ENCODE assay signal across 1 cellular context in genomic region chr19:17473041-17473440, GRCh38.
TF ChIP-seq lines count a peak whose summit lies in the region.

No MANE protein-coding gene starts in this region.

TF ChIP-seq in K562, 482 proteins besides CTCF, POLR2A, EP300 and RAD21 (continues in another document):
- TF ChIP-seq JUND (IDR thresholded peaks at IDR 0.05; ENCODE audit: borderline replicate concordance, low read depth, low read length): peak; percentile 99
- TF ChIP-seq JUND (tag; IDR thresholded peaks at IDR 0.05; ENCODE audit: borderline replicate concordance, low read depth, low read length): peak; percentile 98
- 0 out of 2 replicates have a peak, but pooled peaks have one; percentile 6 for TF ChIP-seq ZNF316 (IDR thresholded peaks at IDR 0.05)
- peak; percentile 9 for TF ChIP-seq PRDM10 (IDR thresholded peaks at IDR 0.05; ENCODE audit: partially characterized antibody)
- TF ChIP-seq SPI1 (IDR thresholded peaks at IDR 0.05; ENCODE audit: borderline replicate concordance, low read depth, low read length): no peak
- TF ChIP-seq ZNF24 (IDR thresholded peaks at IDR 0.05): 0 out of 2 replicates have a peak, but pooled peaks have one; percentile 18
- TF ChIP-seq, protein P1, sequence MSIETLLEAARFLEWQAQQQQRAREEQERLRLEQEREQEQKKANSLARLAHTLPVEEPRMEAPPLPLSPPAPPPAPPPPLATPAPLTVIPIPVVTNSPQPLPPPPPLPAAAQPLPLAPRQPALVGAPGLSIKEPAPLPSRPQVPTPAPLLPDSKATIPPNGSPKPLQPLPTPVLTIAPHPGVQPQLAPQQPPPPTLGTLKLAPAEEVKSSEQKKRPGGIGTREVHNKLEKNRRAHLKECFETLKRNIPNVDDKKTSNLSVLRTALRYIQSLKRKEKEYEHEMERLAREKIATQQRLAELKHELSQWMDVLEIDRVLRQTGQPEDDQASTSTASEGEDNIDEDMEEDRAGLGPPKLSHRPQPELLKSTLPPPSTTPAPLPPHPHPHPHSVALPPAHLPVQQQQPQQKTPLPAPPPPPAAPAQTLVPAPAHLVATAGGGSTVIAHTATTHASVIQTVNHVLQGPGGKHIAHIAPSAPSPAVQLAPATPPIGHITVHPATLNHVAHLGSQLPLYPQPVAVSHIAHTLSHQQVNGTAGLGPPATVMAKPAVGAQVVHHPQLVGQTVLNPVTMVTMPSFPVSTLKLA (conservative IDR thresholded peaks at IDR 0.05): peak in 1 of 2 experiments; percentile 33; a peak in 1 of 4 replicates
- no peak for TF ChIP-seq ESRRA (IDR thresholded peaks at IDR 0.05; ENCODE audit: borderline replicate concordance, low read depth)
- peak; percentile 18 to 46; a peak in 1 of 4 replicates for TF ChIP-seq TRIM24 (IDR thresholded peaks at IDR 0.05)
- peak in 1 of 2 experiments; percentile 82; a peak in 2 of 4 replicates for TF ChIP-seq RCOR1 (IDR thresholded peaks at IDR 0.05; ENCODE audit: borderline replicate concordance in 1 of 2, low read depth in 2 of 2, low read length in 2 of 2)
- TF ChIP-seq NR0B1 (IDR thresholded peaks at IDR 0.05; ENCODE audit: partially characterized antibody): no peak
- no peak for TF ChIP-seq TAF7 (tag; IDR thresholded peaks at IDR 0.05)
- TF ChIP-seq NFIC (IDR thresholded peaks at IDR 0.05): 0 out of 2 replicates have a peak, but pooled peaks have one; percentile 15
- peak; percentile 97 for TF ChIP-seq ADNP (tag; IDR thresholded peaks at IDR 0.05)
- peak; percentile 50; the same call in 1 of the 2 replicates for TF ChIP-seq ATF7 (IDR thresholded peaks at IDR 0.05)
- no peak for TF ChIP-seq ELF2 (CRISPR knock-in tag; IDR thresholded peaks at IDR 0.05)
- peak; percentile 96 for TF ChIP-seq FOSL1 (tag; conservative IDR thresholded peaks at IDR 0.05)
- TF ChIP-seq ATF3 (IDR thresholded peaks at IDR 0.05): peak; percentile 98
- TF ChIP-seq ATF3 (CRISPR knock-in tag; conservative IDR thresholded peaks at IDR 0.05): no peak; the same call in 1 of the 2 replicates
- peak; percentile 70 for TF ChIP-seq CBFA2T3 (IDR thresholded peaks at IDR 0.05)
- TF ChIP-seq JUNB (CRISPR knock-in tag; conservative IDR thresholded peaks at IDR 0.05): peak; percentile 84
- peak; percentile 56 for TF ChIP-seq GTF3C2 (IDR thresholded peaks at IDR 0.05; ENCODE audit: borderline replicate concordance, extremely low read depth, insufficient read length)
- peak; percentile 36; the same call in 1 of the 2 replicates for TF ChIP-seq TEAD4 (IDR thresholded peaks at IDR 0.05; ENCODE audit: low read length)
- TF ChIP-seq TEAD4 (CRISPR knock-in tag; IDR thresholded peaks at IDR 0.05; ENCODE audit: borderline replicate concordance): no peak
- peak; percentile 83 for TF ChIP-seq DPF2 (IDR thresholded peaks at IDR 0.05)
- peak; percentile 81 for TF ChIP-seq SMARCA4 (IDR thresholded peaks at IDR 0.05)
- TF ChIP-seq ATF1 (CRISPR knock-in tag; IDR thresholded peaks at IDR 0.05): no peak
- TF ChIP-seq ATF1 (tag; IDR thresholded peaks at IDR 0.05): peak; percentile 22; the same call in 1 of the 2 replicates
- peak; percentile 75 to 89 for TF ChIP-seq KDM1A (IDR thresholded peaks at IDR 0.05)
- TF ChIP-seq ETS1 (conservative IDR thresholded peaks at IDR 0.05; ENCODE audit: control insufficient read depth, low read depth, low read length): no peak
- TF ChIP-seq ZNF41 (CRISPR knock-in tag; conservative IDR thresholded peaks at IDR 0.05): no peak
- TF ChIP-seq SMARCE1 (IDR thresholded peaks at IDR 0.05): peak; percentile 82; the same call in 1 of the 2 replicates
- peak; percentile 57; the same call in 1 of the 2 replicates for TF ChIP-seq SP1 (CRISPR knock-in tag; IDR thresholded peaks at IDR 0.05)
- 0 out of 2 replicates have a peak, but pooled peaks have one; percentile 27 for TF ChIP-seq CBFA2T2 (conservative IDR thresholded peaks at IDR 0.05)
- no peak for TF ChIP-seq TOE1 (IDR thresholded peaks at IDR 0.05; ENCODE audit: borderline replicate concordance)
- no peak for TF ChIP-seq TOE1 (CRISPR knock-in tag; IDR thresholded peaks at IDR 0.05; ENCODE audit: borderline replicate concordance, low read depth)
- TF ChIP-seq LCOR (CRISPR knock-in tag; IDR thresholded peaks at IDR 0.05): no peak
- no peak for TF ChIP-seq PTTG1 (tag; IDR thresholded peaks at IDR 0.05; ENCODE audit: low read depth)
- no peak for TF ChIP-seq SRF (CRISPR knock-in tag; IDR thresholded peaks at IDR 0.05)
- peak; percentile 72 for TF ChIP-seq ARID1B (IDR thresholded peaks at IDR 0.05)
- no peak for TF ChIP-seq CC2D1A (IDR thresholded peaks at IDR 0.05)
- TF ChIP-seq CBX3 (IDR thresholded peaks at IDR 0.05; ENCODE audit: borderline replicate concordance in 1 of 2, low read length in 2 of 2): 0 out of 3 replicates have a peak, but pooled peaks of 1 of the 2 experiments have one; percentile 25
- TF ChIP-seq, protein P2, sequence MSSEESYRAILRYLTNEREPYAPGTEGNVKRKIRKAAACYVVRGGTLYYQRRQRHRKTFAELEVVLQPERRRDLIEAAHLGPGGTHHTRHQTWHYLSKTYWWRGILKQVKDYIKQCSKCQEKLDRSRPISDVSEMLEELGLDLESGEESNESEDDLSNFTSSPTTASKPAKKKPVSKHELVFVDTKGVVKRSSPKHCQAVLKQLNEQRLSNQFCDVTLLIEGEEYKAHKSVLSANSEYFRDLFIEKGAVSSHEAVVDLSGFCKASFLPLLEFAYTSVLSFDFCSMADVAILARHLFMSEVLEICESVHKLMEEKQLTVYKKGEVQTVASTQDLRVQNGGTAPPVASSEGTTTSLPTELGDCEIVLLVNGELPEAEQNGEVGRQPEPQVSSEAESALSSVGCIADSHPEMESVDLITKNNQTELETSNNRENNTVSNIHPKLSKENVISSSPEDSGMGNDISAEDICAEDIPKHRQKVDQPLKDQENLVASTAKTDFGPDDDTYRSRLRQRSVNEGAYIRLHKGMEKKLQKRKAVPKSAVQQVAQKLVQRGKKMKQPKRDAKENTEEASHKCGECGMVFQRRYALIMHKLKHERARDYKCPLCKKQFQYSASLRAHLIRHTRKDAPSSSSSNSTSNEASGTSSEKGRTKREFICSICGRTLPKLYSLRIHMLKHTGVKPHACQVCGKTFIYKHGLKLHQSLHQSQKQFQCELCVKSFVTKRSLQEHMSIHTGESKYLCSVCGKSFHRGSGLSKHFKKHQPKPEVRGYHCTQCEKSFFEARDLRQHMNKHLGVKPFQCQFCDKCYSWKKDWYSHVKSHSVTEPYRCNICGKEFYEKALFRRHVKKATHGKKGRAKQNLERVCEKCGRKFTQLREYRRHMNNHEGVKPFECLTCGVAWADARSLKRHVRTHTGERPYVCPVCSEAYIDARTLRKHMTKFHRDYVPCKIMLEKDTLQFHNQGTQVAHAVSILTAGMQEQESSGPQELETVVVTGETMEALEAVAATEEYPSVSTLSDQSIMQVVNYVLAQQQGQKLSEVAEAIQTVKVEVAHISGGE (CRISPR knock-in tag; IDR thresholded peaks at IDR 0.05): peak in 1 of 3 experiments; percentile 10; a peak in 1 of 6 replicates
- peak; percentile 73 for TF ChIP-seq NFE2 (IDR thresholded peaks at IDR 0.05; ENCODE audit: low read depth)
- TF ChIP-seq MAFK (IDR thresholded peaks at IDR 0.05; ENCODE audit: low read length): peak; percentile 30; the same call in 1 of the 2 replicates
- TF ChIP-seq FOS (IDR thresholded peaks at IDR 0.05; ENCODE audit: extremely low read depth, insufficient read length): peak; percentile 75
- TF ChIP-seq ARID3A (IDR thresholded peaks at IDR 0.05; ENCODE audit: borderline replicate concordance, low read depth, low read length): peak; percentile 46; the same call in 1 of the 2 replicates
- no peak for TF ChIP-seq HDAC3 (IDR thresholded peaks at IDR 0.05; ENCODE audit: borderline replicate concordance, partially characterized antibody)
- TF ChIP-seq JUN (IDR thresholded peaks at IDR 0.05; ENCODE audit: borderline replicate concordance, low read depth, low read length): peak; percentile 95
- no peak for TF ChIP-seq JUN (CRISPR knock-in tag; IDR thresholded peaks at IDR 0.05; ENCODE audit: borderline replicate concordance)
